ENCODE assay signal across 8 cellular contexts in the genomic region with DNA sequence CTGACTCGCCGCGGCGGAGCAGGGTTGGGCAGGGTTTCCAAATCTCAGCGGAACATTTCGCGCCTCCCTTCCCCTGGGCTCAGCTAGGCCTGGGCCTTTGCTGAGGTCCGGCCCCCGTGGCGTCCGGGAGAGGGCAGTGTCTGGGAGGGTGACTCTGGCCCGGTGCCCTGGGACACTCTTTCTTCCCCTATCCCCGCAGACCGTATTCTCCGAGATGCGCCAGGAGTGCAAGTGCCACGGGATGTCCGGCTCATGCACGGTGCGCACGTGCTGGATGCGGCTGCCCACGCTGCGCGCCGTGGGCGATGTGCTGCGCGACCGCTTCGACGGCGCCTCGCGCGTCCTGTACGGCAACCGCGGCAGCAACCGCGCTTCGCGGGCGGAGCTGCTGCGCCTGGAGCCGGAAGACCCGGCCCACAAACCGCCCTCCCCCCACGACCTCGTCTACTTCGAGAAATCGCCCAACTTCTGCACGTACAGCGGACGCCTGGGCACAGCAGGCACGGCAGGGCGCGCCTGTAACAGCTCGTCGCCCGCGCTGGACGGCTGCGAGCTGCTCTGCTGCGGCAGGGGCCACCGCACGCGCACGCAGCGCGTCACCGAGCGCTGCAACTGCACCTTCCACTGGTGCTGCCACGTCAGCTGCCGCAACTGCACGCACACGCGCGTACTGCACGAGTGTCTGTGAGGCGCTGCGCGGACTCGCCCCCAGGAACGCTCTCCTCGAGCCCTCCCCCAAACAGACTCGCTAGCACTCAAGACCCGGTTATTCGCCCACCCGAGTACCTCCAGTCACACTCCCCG. TPM values are rescaled to one million over a fixed set of nuclear protein-coding genes. Genes with fewer than 3 reads are reported as not detected.
DNase-seq lines count a peak whose midpoint lies in the region; ATAC-seq lines count a peak whose summit lies in the region.

No MANE protein-coding gene starts in this region.

- no peak for DNase-seq in activated CD4-positive, CD25-positive, alpha-beta regulatory T cell (lab: John Stamatoyannopoulos, UW)
- peak; percentile 62 for DNase-seq in activated T-cell treated with anti-CD3 and anti-CD28 coated beads, Interleukin-2, amount 50 U/mL, for 1 hour
- DNase-seq in left cardiac atrium (peak; percentile 35), G401 (ENCODE audit: low spot score) (no peak)

- ATAC-seq in activated CD4-positive, CD25-positive, alpha-beta regulatory T cell treated with anti-CD3 and anti-CD28 coated beads, Interleukin-2, amount 50 U/mL, for 24 hours = peak; percentile 11 to 21
- ATAC-seq in left cardiac atrium (peak in 1 of 2 donors; percentile 29), HG02852 (IDR thresholded peaks at IDR 0.05; ENCODE audit: unreplicated experiment) (no peak), GM19452 (IDR thresholded peaks at IDR 0.05; ENCODE audit: unreplicated experiment) (no peak)

- in situ Hi-C loops in G401 (cut with HindIII; ENCODE audit: low sequenced_read_pairs) = no loop called here

- H3K4me3 ChIP-seq in skin epidermis = peak overlapping the region in 5 of 7 experiments; percentile 8 to 32 (median 19)

- no peak overlapping the region for H3K27ac ChIP-seq in skin epidermis

- intact Hi-C loops in left cardiac atrium (cut with DNase I) = no loop called here

RNA-seq across cellular contexts. Expression of a gene that starts 3.0 kb away (rescaled TPM):
- total RNA-seq in left cardiac atrium = not detected
- not detected in 2 replicates for total RNA-seq in G401 (2014; rRNA removed; shearing (Covaris generic))

RNA-seq across cellular contexts. Expression of a gene that starts 9.6 kb away (rescaled TPM):
- total RNA-seq in left cardiac atrium = 1 to 10 TPM in 1 of 2 donors, under 1 TPM in 1; 0.65 to 1.0 TPM
- total RNA-seq in G401 (2014; rRNA removed; shearing (Covaris generic)) = 3.9 and 10.1 TPM in 2 replicates

RNA-seq across cellular contexts. Expression of a gene that starts 18.0 kb away (rescaled TPM):
- under 1 TPM; 0.29 to 0.84 TPM for total RNA-seq in left cardiac atrium
- 2.3 and 5.2 TPM in 2 replicates for total RNA-seq in G401 (2014; rRNA removed; shearing (Covaris generic))

RNA-seq across cellular contexts. Expression of a gene that starts 23.9 kb away (rescaled TPM):
- total RNA-seq in left cardiac atrium = 10 to 100 TPM; 72.2 to 90.5 TPM
- 118 and 141 TPM in 2 replicates for total RNA-seq in G401 (2014; rRNA removed; shearing (Covaris generic))

RNA-seq across cellular contexts. Expression of a gene that starts 37.4 kb away (rescaled TPM):
- 10 to 100 TPM; 70.2 to 72.2 TPM for total RNA-seq in left cardiac atrium
- total RNA-seq in G401 (2014; rRNA removed; shearing (Covaris generic)) = 63.5 and 71.2 TPM in 2 replicates

Comparison
In these comparisons a context has a peak if more than half of its experiments do, and no peak if none do; other contexts are left out.
1. ATAC-seq: peak in activated CD4-positive, CD25-positive, alpha-beta regulatory T cell treated with anti-CD3 and anti-CD28 coated beads, Interleukin-2, amount 50 U/mL, for 24 hours (2 of 2); none in HG02852 (single experiment) and GM19452 (single experiment).
2. DNase-seq: peak in activated T-cell treated with anti-CD3 and anti-CD28 coated beads, Interleukin-2, amount 50 U/mL, for 1 hour (single experiment) and left cardiac atrium (single experiment); none in activated CD4-positive, CD25-positive, alpha-beta regulatory T cell (0 of 4) and G401 (single experiment).